In genomic region chr7:35985126-35985754, GRCh38 we compare ENCODE assay signal across 8 cellular contexts.
A peak's percentile ranks its signal among the peaks of the same experiment; 100 is the strongest.
DNase-seq lines count a peak whose midpoint lies in the region; ATAC-seq and TF ChIP-seq lines count a peak whose summit lies in the region.

No MANE protein-coding gene starts in this region.

- H3K4me2 ChIP-seq in OCI-LY1 (ENCODE audit: low read length), result no peak overlapping the region

- DNase-seq in COLO829 (ENCODE audit: low spot score) (peak; percentile 69), HS-5 (ENCODE audit: low read depth) (peak; percentile 25), activated T-cell treated with anti-CD3 and anti-CD28 coated beads for 24 hours (ENCODE audit: low read depth) (peak; percentile 63), esophagus squamous epithelium (lab: John Stamatoyannopoulos, UW) (peak; percentile 14), natural killer cell (peak; percentile 41)
- DNase-seq in stimulated activated naive B cell treated with anti-CD40 and anti-IgM and Interleukin-4, amounts not matched to agents 10 μg/mL and 1 μg/mL and 100 μg/mL, for 72 hours, result peak; percentile 66

- no peaks in the 10 kb centered on the region for H3K4me1 Mint-ChIP-seq in natural killer cell
- no peaks in the 10 kb centered on the region for H3K4me1 Mint-ChIP-seq in stimulated activated naive B cell treated with anti-CD40 and anti-IgM and Interleukin-4, amounts not matched to agents 10 μg/mL and 1 μg/mL and 100 μg/mL, for 72 hours

- peak; percentile 97 for TF ChIP-seq CTCF in OCI-LY1 (IDR thresholded peaks at IDR 0.05; ENCODE audit: low read length)
- peak; percentile 68 to 96 (median 92) for TF ChIP-seq CTCF in esophagus squamous epithelium (IDR thresholded peaks at IDR 0.05)
- peak; percentile 62 for TF ChIP-seq CTCF in natural killer cell (IDR thresholded peaks at IDR 0.05)

- no peak overlapping the region for H2AFZ ChIP-seq in OCI-LY1 (ENCODE audit: low read length)

- H3K9me3 Mint-ChIP-seq in natural killer cell, result no peaks in the 10 kb centered on the region
- H3K9me3 Mint-ChIP-seq in stimulated activated naive B cell treated with anti-CD40 and anti-IgM and Interleukin-4, amounts not matched to agents 10 μg/mL and 1 μg/mL and 100 μg/mL, for 72 hours, result no peaks in the 10 kb centered on the region

- H3K4me3 ChIP-seq in OCI-LY1 (ENCODE audit: low read depth, low read length, poor library complexity, severe bottlenecking) (no peak overlapping the region), esophagus squamous epithelium (no peak overlapping the region)

- H3F3A ChIP-seq in OCI-LY1 (ENCODE audit: insufficient read depth, low read length), result no peaks in the 10 kb centered on the region

- H3K27me3 ChIP-seq in OCI-LY1 (ENCODE audit: insufficient read depth, low read length) (peaks cover 16% of the 10 kb centered on the region), esophagus squamous epithelium (no peaks in the 10 kb centered on the region)

- no peak for TF ChIP-seq POLR2A in esophagus squamous epithelium (IDR thresholded peaks at IDR 0.05)

- no peaks in the 10 kb centered on the region for H4K20me1 ChIP-seq in OCI-LY1 (ENCODE audit: insufficient read depth, low read length)

- H3K4me3 Mint-ChIP-seq in natural killer cell, result no peak overlapping the region
- H3K4me3 Mint-ChIP-seq in stimulated activated naive B cell treated with anti-CD40 and anti-IgM and Interleukin-4, amounts not matched to agents 10 μg/mL and 1 μg/mL and 100 μg/mL, for 72 hours, result no peak overlapping the region

- H3K4me1 ChIP-seq in OCI-LY1 (ENCODE audit: insufficient read depth, low read length, severe bottlenecking) (no peaks in the 10 kb centered on the region), esophagus squamous epithelium (no peaks in the 10 kb centered on the region)

- no peaks in the 10 kb centered on the region for H3K9me2 ChIP-seq in OCI-LY1 (ENCODE audit: low read depth, low read length)

- H3K36me3 ChIP-seq in OCI-LY1 (ENCODE audit: insufficient read depth, low read length) (no peaks in the 10 kb centered on the region), esophagus squamous epithelium (no peaks in the 10 kb centered on the region)

- intact Hi-C loops in esophagus squamous epithelium (cut with DNase I) (no loop called here), natural killer cell (cut with micrococcal nuclease) (loop anchor here (1.0 kb wide), 1 partner anchor 306 kb away; no protein-coding TSS in a partner anchor)

- WGBS in esophagus squamous epithelium, 2 donors, result 18 to 19% methylated on average over 7 of the region's 7 CpGs

- no peaks in the 10 kb centered on the region for H3K36me3 Mint-ChIP-seq in natural killer cell
- no peaks in the 10 kb centered on the region for H3K36me3 Mint-ChIP-seq in stimulated activated naive B cell treated with anti-CD40 and anti-IgM and Interleukin-4, amounts not matched to agents 10 μg/mL and 1 μg/mL and 100 μg/mL, for 72 hours

- H3K27ac Mint-ChIP-seq in natural killer cell, result no peak overlapping the region
- peak overlapping the region; percentile 52 for H3K27ac Mint-ChIP-seq in stimulated activated naive B cell treated with anti-CD40 and anti-IgM and Interleukin-4, amounts not matched to agents 10 μg/mL and 1 μg/mL and 100 μg/mL, for 72 hours

- peaks cover 0 to 3% of the 10 kb centered on the region in 2 donors for H3K27me3 Mint-ChIP-seq in natural killer cell (ENCODE audit: low read depth in 2 of 2)
- no peaks in the 10 kb centered on the region for H3K27me3 Mint-ChIP-seq in stimulated activated naive B cell treated with anti-CD40 and anti-IgM and Interleukin-4, amounts not matched to agents 10 μg/mL and 1 μg/mL and 100 μg/mL, for 72 hours

- ATAC-seq in GM19467 (IDR thresholded peaks at IDR 0.05; ENCODE audit: unreplicated experiment), result peak; percentile 95
- ATAC-seq in natural killer cell, result peak; percentile 78 to 94 (median 81)
- ATAC-seq in stimulated activated naive B cell treated with anti-CD40 and anti-IgM and Interleukin-4, amounts not matched to agents 10 μg/mL and 1 μg/mL and 100 μg/mL, for 72 hours (replicated peaks), result peak; percentile 99 to 100

- H3K27ac ChIP-seq in OCI-LY1 (ENCODE audit: low read depth, low read length, poor library complexity, severe bottlenecking), result no peak overlapping the region
- H3K27ac ChIP-seq in esophagus squamous epithelium, result no peak overlapping the region

- H3K79me2 ChIP-seq in OCI-LY1 (ENCODE audit: insufficient read depth, low read length), result no peaks in the 10 kb centered on the region

- H3K9me3 ChIP-seq in OCI-LY1 (ENCODE audit: low read length) (no peaks in the 10 kb centered on the region), esophagus squamous epithelium (no peaks in the 10 kb centered on the region)

- no peak overlapping the region for H3K9ac ChIP-seq in OCI-LY1 (ENCODE audit: low read length)

Comparison
In these comparisons a context has a peak if more than half of its experiments do, and no peak if none do; other contexts are left out.
1. DNase-seq: peak in every context shown above with its lines; median percentile 69 in COLO829; 66 in stimulated activated naive B cell treated with anti-CD40 and anti-IgM and Interleukin-4, amounts not matched to agents 10 μg/mL and 1 μg/mL and 100 μg/mL, for 72 hours; 63 in activated T-cell treated with anti-CD3 and anti-CD28 coated beads for 24 hours; 41 in natural killer cell; 25 in HS-5; 14 in esophagus squamous epithelium.